Comparison of ENCODE assay signal across 1 cellular context in genomic region chr9:87657190-87657589, GRCh38.
TF ChIP-seq lines count a peak whose summit lies in the region.

No MANE protein-coding gene starts in this region.

TF ChIP-seq in K562, 482 proteins besides CTCF, POLR2A, EP300 and RAD21 (continued from another document):
- TF ChIP-seq HMG20B (CRISPR knock-in tag; IDR thresholded peaks at IDR 0.05) (no peak), ZNF408 (CRISPR knock-in tag; IDR thresholded peaks at IDR 0.05; ENCODE audit: low read depth) (no peak), TAF7 (tag; IDR thresholded peaks at IDR 0.05) (no peak), FOSL1 (tag; conservative IDR thresholded peaks at IDR 0.05) (no peak), ZKSCAN8 (CRISPR knock-in tag; IDR thresholded peaks at IDR 0.05) (no peak), SIRT6 (IDR thresholded peaks at IDR 0.05; ENCODE audit: low read depth, low read length) (no peak), ZNF780A (CRISPR knock-in tag; IDR thresholded peaks at IDR 0.05) (no peak)
